Comparison of ENCODE assay signal across 1 cellular context in genomic region chr19:50058425-50058824, GRCh38.
TF ChIP-seq lines count a peak whose summit lies in the region.

No MANE protein-coding gene starts in this region.

TF ChIP-seq in HepG2, 621 proteins besides CTCF, POLR2A, EP300 and RAD21:
- TF ChIP-seq ZNF329 (CRISPR knock-in tag; IDR thresholded peaks at IDR 0.05; ENCODE audit: low read depth) (peak; percentile 94), NR2F2 (IDR thresholded peaks at IDR 0.05; ENCODE audit: borderline replicate concordance, low read depth) (no peak)
